In the genomic region with DNA sequence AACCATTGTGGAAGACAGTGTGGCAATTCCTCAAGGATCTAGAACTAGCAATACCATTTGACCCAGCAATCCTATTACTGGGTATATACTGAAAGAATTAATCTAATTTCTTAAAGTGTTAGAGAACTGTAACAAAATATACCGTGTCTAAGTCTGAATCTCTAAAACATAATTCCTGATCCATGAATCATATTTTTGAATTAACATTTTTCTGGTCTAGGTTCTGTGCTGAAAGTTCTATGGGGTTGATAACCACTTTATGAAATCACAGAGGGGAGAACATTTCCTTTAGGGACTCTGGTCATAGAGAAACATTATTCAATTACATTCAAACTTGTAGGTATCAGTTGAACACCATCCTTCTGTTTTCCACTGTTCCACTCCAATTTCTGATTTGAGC, we compare ENCODE assay signal across 19 cellular contexts.
"Had no signal": no experiment of that assay in that cellular context is flagged by ENCODE, and none has a peak within 500 bp of the region (broad histone marks: within the 10 kb centered on the region; RNA-seq: fewer than 3 reads in every experiment).

No MANE protein-coding gene starts in this region.

- H3K4me3 ChIP-seq: cardiac muscle cell, SJSA1 had no signal

- DNase-seq: activated CD4-positive, alpha-beta T cell treated with anti-CD3 and anti-CD28 coated beads for 4 hours; activated CD8-positive, alpha-beta memory T cell treated with anti-CD3 and anti-CD28 coated beads, Interleukin-2, amount 50 U/mL, for 4 hours; activated CD8-positive, alpha-beta T cell treated with anti-CD3 and anti-CD28 coated beads for 36 hours; activated naive CD4-positive, alpha-beta T cell treated with Interleukin-2 at 50 U/mL for 16 hours; activated naive CD8-positive, alpha-beta T cell treated with anti-CD3 and anti-CD28 coated beads, Interleukin-2, amount 50 U/mL, for 24 hours; brain microvascular endothelial cell; NCI-H1048; NCI-H146; NCI-H187 treated with DMSO at 0.1 percent for 48 hours; NCI-H2107; NCI-H2171 treated with DMSO at 0.1 percent for 48 hours; NCI-H226; NCI-H526; NCI-H82; NK-92 treated with Interleukin-12 subunit alpha and Interleukin-12 subunit beta, amount 100 ng/mL, for 24 hours; OCI-M1; RPMI8226 had no signal

- H3K27me3 ChIP-seq: brain microvascular endothelial cell, cardiac muscle cell, SJSA1 had no signal

- H3K27ac ChIP-seq: brain microvascular endothelial cell, cardiac muscle cell, SJSA1 had no signal

- H3K9me3 ChIP-seq: SJSA1 had no signal

- H3K36me3 ChIP-seq: brain microvascular endothelial cell, cardiac muscle cell, SJSA1 had no signal
